ENCODE assay signal across 1 cellular context in genomic region chr1:153977250-153978240, GRCh38.
TF ChIP-seq lines count a peak whose summit lies in the region.

TSS of gene JTB (minus strand) at chr1:153977674. CDS start at chr1:153977252, 422 bp downstream.

TF ChIP-seq in HepG2, 621 proteins besides CTCF, POLR2A, EP300 and RAD21 (continued from another document and continues in another):
- TF ChIP-seq KIAA2018 (CRISPR knock-in tag; IDR thresholded peaks at IDR 0.05; ENCODE audit: borderline replicate concordance) = no peak
- TF ChIP-seq SYNCRIP (IDR thresholded peaks at IDR 0.05; ENCODE audit: insufficient read depth, low read depth, low read length) = no peak
- TF ChIP-seq ZNF782 (CRISPR knock-in tag; IDR thresholded peaks at IDR 0.05; ENCODE audit: borderline replicate concordance) = peak; percentile 55; the same call in 1 of the 2 replicates
- TF ChIP-seq ATF6 (CRISPR knock-in tag; conservative IDR thresholded peaks at IDR 0.05) = no peak
- peak; percentile 65; the same call in 1 of the 2 replicates for TF ChIP-seq ZMYM2 (CRISPR knock-in tag; IDR thresholded peaks at IDR 0.05)
- TF ChIP-seq ZNF549 (CRISPR knock-in tag; IDR thresholded peaks at IDR 0.05) = no peak
- TF ChIP-seq PCBP2 (optimal IDR thresholded peaks at IDR 0.05; ENCODE audit: low read depth, low read length, poor library complexity, severe bottlenecking) = no peak
- peak; percentile 84; the same call in 1 of the 2 replicates for TF ChIP-seq FOXK1 (CRISPR knock-in tag; IDR thresholded peaks at IDR 0.05; ENCODE audit: borderline replicate concordance, low read depth)
- TF ChIP-seq KDM1A (CRISPR knock-in tag; IDR thresholded peaks at IDR 0.05) = no peak
- no peak; the same call in 1 of the 2 replicates for TF ChIP-seq CBX5 (CRISPR knock-in tag; IDR thresholded peaks at IDR 0.05; ENCODE audit: borderline replicate concordance)
- 0 out of 2 replicates have a peak, but pooled peaks have one; percentile 77 for TF ChIP-seq TMF1 (CRISPR knock-in tag; IDR thresholded peaks at IDR 0.05; ENCODE audit: low read depth)
- no peak for TF ChIP-seq ZNF138 (CRISPR knock-in tag; IDR thresholded peaks at IDR 0.05; ENCODE audit: low read depth)
- TF ChIP-seq KDM6A (CRISPR knock-in tag; IDR thresholded peaks at IDR 0.05; ENCODE audit: low read depth) = no peak
- no peak for TF ChIP-seq ZNF253 (CRISPR knock-in tag; IDR thresholded peaks at IDR 0.05; ENCODE audit: borderline replicate concordance)
- peak; percentile 94 for TF ChIP-seq YY1 (IDR thresholded peaks at IDR 0.05; ENCODE audit: insufficient read depth, insufficient replicate concordance, low read depth, low read length)
- TF ChIP-seq FOXC1 (CRISPR knock-in tag; IDR thresholded peaks at IDR 0.05; ENCODE audit: borderline replicate concordance) = no peak; the same call in 1 of the 2 replicates
- TF ChIP-seq ZNF777 (CRISPR knock-in tag; IDR thresholded peaks at IDR 0.05) = peak; percentile 83
- TF ChIP-seq ZNF281 (CRISPR knock-in tag; IDR thresholded peaks at IDR 0.05; ENCODE audit: borderline replicate concordance) = no peak
- TF ChIP-seq ZNF678 (CRISPR knock-in tag; IDR thresholded peaks at IDR 0.05) = 0 out of 2 replicates have a peak, but pooled peaks have one; percentile 76
- TF ChIP-seq HES4 (CRISPR knock-in tag; IDR thresholded peaks at IDR 0.05; ENCODE audit: borderline replicate concordance) = peak; percentile 37
- TF ChIP-seq KDM3A (CRISPR knock-in tag; IDR thresholded peaks at IDR 0.05; ENCODE audit: low read depth) = peak; percentile 86; the same call in 1 of the 2 replicates
- TF ChIP-seq ZBTB25 (CRISPR knock-in tag; IDR thresholded peaks at IDR 0.05) = peak; percentile 92
- TF ChIP-seq ZNF576 (CRISPR knock-in tag; IDR thresholded peaks at IDR 0.05) = peak; percentile 64; the same call in 1 of the 2 replicates
- TF ChIP-seq TBX2 (CRISPR knock-in tag; IDR thresholded peaks at IDR 0.05; ENCODE audit: borderline replicate concordance) = peak; percentile 60; the same call in 1 of the 2 replicates
- peak; percentile 18; the same call in 1 of the 2 replicates for TF ChIP-seq SIX1 (CRISPR knock-in tag; IDR thresholded peaks at IDR 0.05; ENCODE audit: borderline replicate concordance)
- TF ChIP-seq TRAFD1 (CRISPR knock-in tag; IDR thresholded peaks at IDR 0.05; ENCODE audit: borderline replicate concordance) = no peak
- peak; percentile 48 for TF ChIP-seq FOXO1 (CRISPR knock-in tag; IDR thresholded peaks at IDR 0.05)
- 0 out of 2 replicates have a peak, but pooled peaks have one; percentile 35 for TF ChIP-seq ZNF24 (IDR thresholded peaks at IDR 0.05)
- 0 out of 2 replicates have a peak, but pooled peaks have one; percentile 14 for TF ChIP-seq ZNF180 (CRISPR knock-in tag; IDR thresholded peaks at IDR 0.05; ENCODE audit: borderline replicate concordance, low read depth)
- peak; percentile 19 for TF ChIP-seq THRA (CRISPR knock-in tag; IDR thresholded peaks at IDR 0.05; ENCODE audit: borderline replicate concordance)
- 0 out of 2 replicates have a peak, but pooled peaks have one; percentile 35 for TF ChIP-seq ZFP41 (CRISPR knock-in tag; IDR thresholded peaks at IDR 0.05; ENCODE audit: borderline replicate concordance)
- TF ChIP-seq PBX2 (CRISPR knock-in tag; IDR thresholded peaks at IDR 0.05) = no peak
- no peak for TF ChIP-seq ZNF512 (CRISPR knock-in tag; IDR thresholded peaks at IDR 0.05)
- no peak for TF ChIP-seq MAF1 (CRISPR knock-in tag; IDR thresholded peaks at IDR 0.05; ENCODE audit: borderline replicate concordance)
- TF ChIP-seq NONO (IDR thresholded peaks at IDR 0.05) = no peak
- TF ChIP-seq NONO (CRISPR knock-in tag; conservative IDR thresholded peaks at IDR 0.05) = peak; percentile 82
- TF ChIP-seq ZBTB21 (CRISPR knock-in tag; IDR thresholded peaks at IDR 0.05) = no peak
- TF ChIP-seq RARG (CRISPR knock-in tag; IDR thresholded peaks at IDR 0.05; ENCODE audit: low read depth) = no peak
